In genomic region chrX:145405012-145405411, GRCh38 we compare ENCODE assay signal across 8 cellular contexts.
DNase-seq lines count a peak whose midpoint lies in the region; ATAC-seq and TF ChIP-seq lines count a peak whose summit lies in the region.

No MANE protein-coding gene starts in this region.

- no peak overlapping the region for H3K27ac Mint-ChIP-seq in GM23338

- H3K4me2 ChIP-seq in GM23338, result no peak overlapping the region
- no peak overlapping the region for H3K4me2 ChIP-seq in PC-3 (ENCODE audit: low read length)

- peaks cover 54% of the 10 kb centered on the region for H3K9me3 Mint-ChIP-seq in GM23338

- intact Hi-C loops in PC-3 (cut with micrococcal nuclease), result no loop called here

- no peaks in the 10 kb centered on the region for H3K36me3 Mint-ChIP-seq in GM23338 (ENCODE audit: low read depth)

- POLR2A ChIA-PET in PC-3 (lab: Charles Lee; ENCODE audit: unreplicated experiment), result no interaction called here

- BruUV-seq in PC-3 (replicated peaks; lab: Mats Ljungman, UMichigan), result no TSS peak

- no peak overlapping the region for H3K4me3 Mint-ChIP-seq in GM23338

- no peak for ATAC-seq in GM23338
- no peak for ATAC-seq in PC-3
- ATAC-seq in GM21737 (IDR thresholded peaks at IDR 0.05; ENCODE audit: unreplicated experiment), result no peak

- TF ChIP-seq EP300 in tibial nerve (IDR thresholded peaks at IDR 0.05), result no peak

- H3K4me1 ChIP-seq in GM23338 (ENCODE audit: insufficient read depth) (no peaks in the 10 kb centered on the region), PC-3 (ENCODE audit: insufficient read depth, low read length) (no peaks in the 10 kb centered on the region), tibial nerve (no peaks in the 10 kb centered on the region)

- H3F3A ChIP-seq in GM23338 (replicated peaks; ENCODE audit: low read depth), result no peaks in the 10 kb centered on the region
- H3F3A ChIP-seq in PC-3 (ENCODE audit: low read length, unreplicated experiment), result no peaks in the 10 kb centered on the region

- CTCF ChIA-PET in PC-3 (lab: Charles Lee), result no interaction called here

- no peak overlapping the region for H3K9ac ChIP-seq in PC-3 (ENCODE audit: low read length)

- H4K20me1 ChIP-seq in GM23338 (replicated peaks; ENCODE audit: insufficient read depth) (no peaks in the 10 kb centered on the region), PC-3 (ENCODE audit: low read length) (no peaks in the 10 kb centered on the region)

- H3K9me3 ChIP-seq in PC-3 (ENCODE audit: low read length) (no peaks in the 10 kb centered on the region), tibial nerve (no peaks in the 10 kb centered on the region)

- H3K27me3 ChIP-seq in GM23338 (ENCODE audit: insufficient read depth) (no peaks in the 10 kb centered on the region), PC-3 (ENCODE audit: low read length) (no peaks in the 10 kb centered on the region), tibial nerve (no peaks in the 10 kb centered on the region)

- peak; percentile 20 for DNase-seq in NOMO-1 treated with DMSO at 0.1 percent for 48 hours (lab: John Stamatoyannopoulos, UW; ENCODE audit: unreplicated experiment)
- no peak for DNase-seq in NOMO-1 treated with dmso at 0.1 percent for 144 hours (lab: John Stamatoyannopoulos, UW; ENCODE audit: unreplicated experiment)
- DNase-seq in GM23338 (ENCODE audit: low spot score), result peak; percentile 36
- peak; percentile 62 for DNase-seq in PC-3
- DNase-seq in fibroblast of villous mesenchyme (ENCODE audit: low read depth), result peak; percentile 4
- DNase-seq in tibial nerve (ENCODE audit: low spot score in 2 of 2), result peak in 1 of 2 donors; percentile 43
- DNase-seq in islet precursor cell, result no peak

- H3K36me3 ChIP-seq in GM23338 (ENCODE audit: insufficient read depth) (no peaks in the 10 kb centered on the region), PC-3 (ENCODE audit: low read depth, low read length) (no peaks in the 10 kb centered on the region), tibial nerve (no peaks in the 10 kb centered on the region)

- H3K27me3 Mint-ChIP-seq in GM23338 (ENCODE audit: insufficient read depth, low read depth, poor library complexity), result no peaks in the 10 kb centered on the region

- TF ChIP-seq CTCF in GM23338 (conservative IDR thresholded peaks at IDR 0.05; ENCODE audit: low read depth in 2 of 2) (peak; percentile 35 to 48; a peak in 3 of 4 replicates), PC-3 (conservative IDR thresholded peaks at IDR 0.05; ENCODE audit: low read depth, low read length) (peak; percentile 61), fibroblast of villous mesenchyme (IDR thresholded peaks at IDR 0.05; ENCODE audit: insufficient read depth, low read depth, low read length) (peak; percentile 50), tibial nerve (IDR thresholded peaks at IDR 0.05) (peak; percentile 24 to 69 (median 27))

- no peak overlapping the region for H3K27ac ChIP-seq in GM23338 (ENCODE audit: low read depth)
- H3K27ac ChIP-seq in PC-3 (ENCODE audit: low read length), result no peak overlapping the region
- H3K27ac ChIP-seq in tibial nerve, result no peak overlapping the region

- WGBS in tibial nerve, 2 donors, result 0% methylated on average over 1 of the region's 1 CpG

- H3K4me1 Mint-ChIP-seq in GM23338, result no peaks in the 10 kb centered on the region

- H3K9me2 ChIP-seq in GM23338 (ENCODE audit: insufficient read depth), result no peaks in the 10 kb centered on the region
- H3K9me2 ChIP-seq in PC-3 (replicated peaks; ENCODE audit: low read length), result no peaks in the 10 kb centered on the region

- no peak for TF ChIP-seq POLR2A in tibial nerve (IDR thresholded peaks at IDR 0.05)

- H3K4me3 ChIP-seq in GM23338, result no peak overlapping the region
- no peak overlapping the region for H3K4me3 ChIP-seq in PC-3 (ENCODE audit: low read length)
- H3K4me3 ChIP-seq in fibroblast of villous mesenchyme (ENCODE audit: low read depth, low read length), result no peak overlapping the region
- H3K4me3 ChIP-seq in tibial nerve, result no peak overlapping the region

- no peak overlapping the region for H2AFZ ChIP-seq in GM23338
- no peak overlapping the region for H2AFZ ChIP-seq in PC-3 (ENCODE audit: low read length)

- H3K79me2 ChIP-seq in GM23338 (replicated peaks; ENCODE audit: insufficient read depth) (no peaks in the 10 kb centered on the region), PC-3 (ENCODE audit: low read length) (no peaks in the 10 kb centered on the region)

TF ChIP-seq in GM23338, 12 proteins besides CTCF, POLR2A, EP300 and RAD21 (continues in another document):
- no peak for TF ChIP-seq REST (IDR thresholded peaks at IDR 0.05; ENCODE audit: unreplicated experiment)
- no peak for TF ChIP-seq JUNB (IDR thresholded peaks at IDR 0.05; ENCODE audit: unreplicated experiment)
- no peak for TF ChIP-seq ZNF114 (CRISPR knock-in tag; IDR thresholded peaks at IDR 0.05)
- TF ChIP-seq EZH2 (IDR thresholded peaks at IDR 0.05; ENCODE audit: low read depth, unreplicated experiment), result no peak
- no peak for TF ChIP-seq NANOG (IDR thresholded peaks at IDR 0.05; ENCODE audit: borderline replicate concordance)
- no peak for TF ChIP-seq CREB1 (CRISPR knock-in tag; IDR thresholded peaks at IDR 0.05; ENCODE audit: low read depth)
- TF ChIP-seq POLR2AphosphoS5 (IDR thresholded peaks at IDR 0.05; ENCODE audit: low read depth), result no peak
- TF ChIP-seq ZNF331 (CRISPR knock-in tag; IDR thresholded peaks at IDR 0.05; ENCODE audit: low read depth), result no peak
- TF ChIP-seq STAT1 (IDR thresholded peaks at IDR 0.05; ENCODE audit: unreplicated experiment), result no peak

Comparison
In these comparisons a context has a peak if more than half of its experiments do, and no peak if none do; other contexts are left out.
1. DNase-seq: peak in NOMO-1 treated with DMSO at 0.1 percent for 48 hours (single experiment), GM23338 (single experiment), PC-3 (single experiment) and fibroblast of villous mesenchyme (single experiment); none in NOMO-1 treated with dmso at 0.1 percent for 144 hours (single experiment) and islet precursor cell (single experiment).
2. Peak in every context shown above with its lines, with median percentiles within 50 percentile points of each other: CTCF ChIP-seq.